In genomic region chr22:48660104-48660794, GRCh38 we compare ENCODE assay signal across 16 cellular contexts.
"Had no signal": no experiment of that assay in that cellular context is flagged by ENCODE, and none has a peak within 500 bp of the region (broad histone marks: within the 10 kb centered on the region; RNA-seq: fewer than 3 reads in every experiment).

No MANE protein-coding gene starts in this region.

- H3K27ac ChIP-seq: coronary artery, foreskin keratinocyte, neutrophil, thoracic aorta, transverse colon had no signal

- H3K27me3 ChIP-seq: foreskin keratinocyte, neutrophil, transverse colon had no signal

- H3K9me3 ChIP-seq: thoracic aorta, transverse colon had no signal

- H3K27me3 Mint-ChIP-seq: naive B cell had no signal

- DNase-seq: effector CD4-positive, alpha-beta T cell; endodermal cell; erythroblast; foreskin keratinocyte; immature natural killer cell; mesenchymal stem cell; naive B cell; stimulated activated CD4-positive, alpha-beta T cell treated with anti-CD3 and anti-CD28 coated beads, Interleukin-4, amount 100 ng/mL, for 1 hour; stimulated activated CD8-positive, alpha-beta memory T cell treated with anti-CD3 and anti-CD28 coated beads, Interleukin-4, amount 100 ng/mL, for 48 hours; stimulated activated naive CD8-positive, alpha-beta T cell treated with anti-CD3 and anti-CD28 coated beads, Interleukin-15, Interleukin-2, amounts not matched to agents 100 U/mL and 50 U/mL, for 24 hours; transverse colon had no signal

- H3K4me3 Mint-ChIP-seq: endodermal cell; immature natural killer cell; naive B cell; stimulated activated effector memory CD8-positive, alpha-beta T cell treated with anti-CD3 and anti-CD28 coated beads, Interleukin-12 subunit alpha, Interleukin-12 subunit beta, amount 100 ng/mL, for 72 hours had no signal

- H3K4me1 ChIP-seq: foreskin keratinocyte, transverse colon had no signal

- H3K4me1 Mint-ChIP-seq: endodermal cell; immature natural killer cell; naive B cell; stimulated activated effector memory CD8-positive, alpha-beta T cell treated with anti-CD3 and anti-CD28 coated beads, Interleukin-12 subunit alpha, Interleukin-12 subunit beta, amount 100 ng/mL, for 72 hours had no signal

- H3K36me3 ChIP-seq: neutrophil, thoracic aorta, transverse colon had no signal

- H3K27ac Mint-ChIP-seq: endodermal cell; immature natural killer cell; naive B cell; stimulated activated effector memory CD8-positive, alpha-beta T cell treated with anti-CD3 and anti-CD28 coated beads, Interleukin-12 subunit alpha, Interleukin-12 subunit beta, amount 100 ng/mL, for 72 hours had no signal

- H3K36me3 Mint-ChIP-seq: stimulated activated effector memory CD8-positive, alpha-beta T cell treated with anti-CD3 and anti-CD28 coated beads, Interleukin-12 subunit alpha, Interleukin-12 subunit beta, amount 100 ng/mL, for 72 hours had no signal

- H3K4me3 ChIP-seq: coronary artery, lung, thoracic aorta, transverse colon had no signal

- ATAC-seq: foreskin keratinocyte; stimulated activated effector memory CD8-positive, alpha-beta T cell treated with anti-CD3 and anti-CD28 coated beads, Interleukin-12 subunit alpha, Interleukin-12 subunit beta, amount 100 ng/mL, for 72 hours; stimulated activated naive CD8-positive, alpha-beta T cell treated with anti-CD3 and anti-CD28 coated beads, Interleukin-15, Interleukin-2, amounts not matched to agents 100 U/mL and 50 U/mL, for 24 hours had no signal
